8 cellular contexts compared by ENCODE assay signal in the genomic region with DNA sequence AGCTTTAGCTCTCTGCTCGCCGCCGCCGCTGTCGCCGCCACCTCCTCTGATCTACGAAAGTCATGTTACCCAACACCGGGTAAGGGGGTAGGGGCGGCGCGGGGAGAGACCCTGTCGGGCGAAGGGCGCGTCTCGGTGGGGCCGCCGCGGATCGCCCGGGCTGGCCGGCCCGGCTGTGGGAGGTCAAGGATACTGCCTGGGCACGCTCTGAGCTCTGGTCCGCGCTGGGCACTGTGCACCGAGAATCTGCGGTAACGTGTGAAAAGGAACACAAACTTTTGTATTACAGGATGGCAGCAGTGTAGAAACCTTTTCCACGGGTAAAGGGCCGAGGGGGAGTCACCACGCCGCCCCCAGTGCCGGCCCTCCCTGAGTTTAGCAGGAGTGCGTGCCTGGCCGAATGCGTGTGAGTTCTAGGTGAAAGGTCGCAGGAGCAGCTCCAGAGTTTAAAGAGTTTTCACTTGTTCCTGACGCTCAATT. TPM values are rescaled to one million over a fixed set of nuclear protein-coding genes. Genes with fewer than 3 reads are reported as not detected.
DNase-seq lines count a peak whose midpoint lies in the region; ATAC-seq and TF ChIP-seq lines count a peak whose summit lies in the region.

A gene (plus strand): TSS at position 7 of the 480 bp plus-strand sequence. CDS start 56 bp downstream, at position 63.

- peak within 1 kb of the TSS; percentile 61 for H3K9ac ChIP-seq in parathyroid adenoma

- H3K79me2 ChIP-seq in parathyroid adenoma: no peaks in the 10 kb centered on the region

- peaks cover 8% of the 10 kb centered on the region for H3K36me3 Mint-ChIP-seq in activated T-helper 2 cell treated with anti-CD3 and anti-CD28 coated beads, Interferon-gamma antibody, Interleukin-2, Interleukin-4, amounts not matched to agents 10 μg/mL and 5 μg/mL and 100 μg/mL, durations not matched to agents 14 hours and 24 hours and 36 hours (ENCODE audit: low read depth)
- no peaks in the 10 kb centered on the region for H3K36me3 Mint-ChIP-seq in glutamatergic neuron (ENCODE audit: unreplicated experiment)

- H3K9me3 ChIP-seq in parathyroid adenoma (ENCODE audit: control insufficient read depth, low read length): no peaks in the 10 kb centered on the region

- TF ChIP-seq CTCF in glutamatergic neuron (IDR thresholded peaks at IDR 0.05; ENCODE audit: partially characterized antibody, unreplicated experiment) (no peak), parathyroid adenoma (IDR thresholded peaks at IDR 0.05) (no peak)

- peak within 1 kb of the TSS; percentile 95 for H3K4me2 ChIP-seq in parathyroid adenoma (ENCODE audit: low read length)

- peak within 1 kb of the TSS; percentile 88 for H3K27ac ChIP-seq in parathyroid adenoma

- no peaks in the 10 kb centered on the region for H3K36me3 ChIP-seq in parathyroid adenoma (ENCODE audit: control insufficient read depth, insufficient read depth, low read length)

- H3K9me3 Mint-ChIP-seq in activated T-helper 2 cell treated with anti-CD3 and anti-CD28 coated beads, Interferon-gamma antibody, Interleukin-2, Interleukin-4, amounts not matched to agents 10 μg/mL and 5 μg/mL and 100 μg/mL, durations not matched to agents 14 hours and 24 hours and 36 hours: no peaks in the 10 kb centered on the region
- H3K9me3 Mint-ChIP-seq in glutamatergic neuron (ENCODE audit: unreplicated experiment): peaks cover 5% of the 10 kb centered on the region

- no peaks in the 10 kb centered on the region for H3K27me3 ChIP-seq in parathyroid adenoma (ENCODE audit: control insufficient read depth, insufficient read depth, low read length)

- no peaks in the 10 kb centered on the region for H3K27me3 Mint-ChIP-seq in activated T-helper 2 cell treated with anti-CD3 and anti-CD28 coated beads, Interferon-gamma antibody, Interleukin-2, Interleukin-4, amounts not matched to agents 10 μg/mL and 5 μg/mL and 100 μg/mL, durations not matched to agents 14 hours and 24 hours and 36 hours (ENCODE audit: low read depth)
- H3K27me3 Mint-ChIP-seq in glutamatergic neuron (ENCODE audit: unreplicated experiment): no peaks in the 10 kb centered on the region

- peaks cover 55% of the 10 kb centered on the region for H3K4me1 Mint-ChIP-seq in activated T-helper 2 cell treated with anti-CD3 and anti-CD28 coated beads, Interferon-gamma antibody, Interleukin-2, Interleukin-4, amounts not matched to agents 10 μg/mL and 5 μg/mL and 100 μg/mL, durations not matched to agents 14 hours and 24 hours and 36 hours (ENCODE audit: low read depth)
- peaks cover 3% of the 10 kb centered on the region for H3K4me1 Mint-ChIP-seq in glutamatergic neuron (ENCODE audit: low read depth, unreplicated experiment)

- intact Hi-C loops in activated T-helper 2 cell treated with anti-CD3 and anti-CD28 coated beads, Interferon-gamma antibody, Interleukin-2, Interleukin-4, amounts not matched to agents 10 μg/mL and 5 μg/mL and 100 μg/mL, durations not matched to agents 14 hours and 24 hours and 36 hours (cut with micrococcal nuclease): loop anchor here (2.0 kb wide), 1 partner anchor 107 kb away; a partner anchor contains a TSS

- H2AFZ ChIP-seq in parathyroid adenoma: peak within 1 kb of the TSS; percentile 91

- peak within 1 kb of the TSS; percentile 91 for H3K4me3 ChIP-seq in parathyroid adenoma (ENCODE audit: low read depth, low read length)

- peak; percentile 23 for DNase-seq in GM04504 (ENCODE audit: low read depth)
- peak; percentile 36 for DNase-seq in KG1 (lab: John Stamatoyannopoulos, UW)
- DNase-seq in activated T-helper 2 cell treated with anti-CD3 and anti-CD28 coated beads, Interferon-gamma antibody, Interleukin-2, Interleukin-4, amounts not matched to agents 10 μg/mL and 5 μg/mL and 100 μg/mL, durations not matched to agents 14 hours and 24 hours and 36 hours (ENCODE audit: low spot score): no peak
- DNase-seq in glutamatergic neuron: no peak
- DNase-seq in central memory CD4-positive, alpha-beta T cell: no peak
- no peak for DNase-seq in NCI-H748 treated with DMSO at 0.1 percent for 48 hours (lab: John Stamatoyannopoulos, UW)

- H3K27ac Mint-ChIP-seq in activated T-helper 2 cell treated with anti-CD3 and anti-CD28 coated beads, Interferon-gamma antibody, Interleukin-2, Interleukin-4, amounts not matched to agents 10 μg/mL and 5 μg/mL and 100 μg/mL, durations not matched to agents 14 hours and 24 hours and 36 hours: peak within 1 kb of the TSS; percentile 100
- H3K27ac Mint-ChIP-seq in glutamatergic neuron (ENCODE audit: unreplicated experiment): peak within 1 kb of the TSS; percentile 96

- peak; percentile 25 for ATAC-seq in GM21529 (IDR thresholded peaks at IDR 0.05; ENCODE audit: unreplicated experiment)

- no peaks in the 10 kb centered on the region for H3K4me1 ChIP-seq in parathyroid adenoma

- peak within 1 kb of the TSS; percentile 99 for H3K4me3 Mint-ChIP-seq in activated T-helper 2 cell treated with anti-CD3 and anti-CD28 coated beads, Interferon-gamma antibody, Interleukin-2, Interleukin-4, amounts not matched to agents 10 μg/mL and 5 μg/mL and 100 μg/mL, durations not matched to agents 14 hours and 24 hours and 36 hours (ENCODE audit: low read depth)
- H3K4me3 Mint-ChIP-seq in glutamatergic neuron (ENCODE audit: unreplicated experiment): peak within 1 kb of the TSS; percentile 94

RNA-seq across cellular contexts. Expression of the gene that starts here (rescaled TPM):
- total RNA-seq in activated T-helper 2 cell treated with anti-CD3 and anti-CD28 coated beads, Interferon-gamma antibody, Interleukin-2, Interleukin-4, amounts not matched to agents 10 μg/mL and 5 μg/mL and 100 μg/mL, durations not matched to agents 14 hours and 24 hours and 36 hours: 20.4 and 21.8 TPM in 2 replicates
- total RNA-seq in glutamatergic neuron (ENCODE audit: unreplicated experiment): 4.8 TPM

Comparison
In these comparisons a context has a peak if more than half of its experiments do, and no peak if none do; other contexts are left out.
1. DNase-seq: peak in GM04504 (single experiment) and KG1 (single experiment); none in activated T-helper 2 cell treated with anti-CD3 and anti-CD28 coated beads, Interferon-gamma antibody, Interleukin-2, Interleukin-4, amounts not matched to agents 10 μg/mL and 5 μg/mL and 100 μg/mL, durations not matched to agents 14 hours and 24 hours and 36 hours (single experiment), glutamatergic neuron (single experiment), central memory CD4-positive, alpha-beta T cell (single experiment) and NCI-H748 treated with DMSO at 0.1 percent for 48 hours (single experiment).